8 cellular contexts compared by ENCODE assay signal in genomic region chr1:37474051-37474696, GRCh38. TPM values are rescaled to one million over a fixed set of nuclear protein-coding genes. Genes with fewer than 3 reads are reported as not detected.
A peak's percentile ranks its signal among the peaks of the same experiment; 100 is the strongest.
DNase-seq lines count a peak whose midpoint lies in the region; ATAC-seq and TF ChIP-seq lines count a peak whose summit lies in the region.

Gene ZC3H12A (plus strand): TSS chr1:37474580. CDS start chr1:37475497, 917 bp downstream.

- ATAC-seq in GM21723 (IDR thresholded peaks at IDR 0.05; ENCODE audit: unreplicated experiment): peak; percentile 42

- H3K27me3 ChIP-seq in neural cell (ENCODE audit: insufficient read depth, low read depth, low read length): peaks cover 6% of the 10 kb centered on the region
- no peaks in the 10 kb centered on the region for H3K27me3 ChIP-seq in stomach

- TF ChIP-seq RAD21 in neural cell (conservative IDR thresholded peaks at IDR 0.05): peak; percentile 30

- no peak within 1 kb of the TSS for H2AFZ ChIP-seq in neural cell (ENCODE audit: low read depth, low read length)

- no peak within 1 kb of the TSS for H3K4me2 ChIP-seq in neural cell (ENCODE audit: low read length)

- no peaks in the 10 kb centered on the region for H3K79me2 ChIP-seq in neural cell (replicated peaks; ENCODE audit: insufficient read depth, low read length)

- H4K20me1 ChIP-seq in neural cell (ENCODE audit: insufficient read depth): no peaks in the 10 kb centered on the region

- H3K36me3 ChIP-seq in neural cell (ENCODE audit: insufficient read depth, low read length) (no peaks in the 10 kb centered on the region), stomach (peaks cover 6 to 25% (median 16%) of the 10 kb centered on the region in 4 donors)

- DNase-seq in DMS153 (lab: John Stamatoyannopoulos, UW) (peak; percentile 82), Kasumi-1 (lab: John Stamatoyannopoulos, UW) (peak; percentile 58 to 70), SHP77 (lab: John Stamatoyannopoulos, UW) (peak; percentile 63 to 75), fibroblast of villous mesenchyme (ENCODE audit: low read depth) (peak; percentile 92), stomach (peak; percentile 96)
- peak; percentile 97 for DNase-seq in activated effector memory CD4-positive, alpha-beta T cell treated with anti-CD3 and anti-CD28 coated beads, Interleukin-2, amount 50 U/mL, for 16 hours

- peaks cover 71 to 79% (median 75%) of the 10 kb centered on the region in 4 donors for H3K4me1 ChIP-seq in stomach

- H3K27ac ChIP-seq in neural cell (ENCODE audit: low read length) (no peak within 1 kb of the TSS), stomach (peak within 1 kb of the TSS; percentile 93 to 99 (median 97))

- 0 to 2% (median 1%) methylated on average over 12 to 78 of the region's 78 CpGs for WGBS in stomach, 5 donors

- TF ChIP-seq CTCF in fibroblast of villous mesenchyme (IDR thresholded peaks at IDR 0.05; ENCODE audit: insufficient read depth, low read depth, low read length) (no peak), neural cell (IDR thresholded peaks at IDR 0.05; ENCODE audit: poor library complexity, severe bottlenecking) (no peak), stomach (IDR thresholded peaks at IDR 0.05) (no peak)

- H3K9ac ChIP-seq in neural cell (ENCODE audit: low read length): peak within 1 kb of the TSS; percentile 54

- TF ChIP-seq POLR2A in stomach (IDR thresholded peaks at IDR 0.05): peak in 1 of 4 donors; percentile 52

- no peaks in the 10 kb centered on the region for H3K9me2 ChIP-seq in neural cell (ENCODE audit: insufficient read depth, low read length)

- no peaks in the 10 kb centered on the region for H3K9me3 ChIP-seq in neural cell (ENCODE audit: low read length)
- H3K9me3 ChIP-seq in stomach: no peaks in the 10 kb centered on the region

- H3K4me3 ChIP-seq in fibroblast of villous mesenchyme (ENCODE audit: low read depth, low read length) (peak within 1 kb of the TSS; percentile 81), neural cell (ENCODE audit: low read length) (peak within 1 kb of the TSS; percentile 69), stomach (peak within 1 kb of the TSS; percentile 58 to 93 (median 87))

- H3F3A ChIP-seq in neural cell (ENCODE audit: insufficient read depth, low read length, poor library complexity, severe bottlenecking): no peaks in the 10 kb centered on the region

- intact Hi-C loops in stomach (cut with DNase I; ENCODE audit: low total_unique reads): no loop called here

- peak; percentile 33 for TF ChIP-seq EP300 in neural cell (conservative IDR thresholded peaks at IDR 0.05; ENCODE audit: poor library complexity, severe bottlenecking)
- TF ChIP-seq EP300 in stomach (IDR thresholded peaks at IDR 0.05): no peak

TF ChIP-seq in neural cell, 6 proteins besides CTCF, POLR2A, EP300 and RAD21:
- TF ChIP-seq MXI1 (conservative IDR thresholded peaks at IDR 0.05; ENCODE audit: poor library complexity, severe bottlenecking): peak; percentile 50
- no peak for TF ChIP-seq POLR2AphosphoS5 (IDR thresholded peaks at IDR 0.05)

RNA-seq across cellular contexts. Expression of gene ZC3H12A, which starts in this region (rescaled TPM):
- 21.6 and 38.9 TPM in 2 replicates for total RNA-seq in fibroblast of villous mesenchyme
- polyA plus RNA-seq in neural cell: 0.20 TPM in 1 of 2 replicates, not detected in the other
- polyA minus RNA-seq in neural cell: 0.24 TPM in 1 of 2 replicates, not detected in the other
- 10 to 100 TPM in 4 of 5 donors, 1 to 10 TPM in 1; 8.4 to 89.3 (median 38.4) TPM for total RNA-seq in stomach
- polyA plus RNA-seq in stomach: 10 to 100 TPM; 15.8 to 35.9 (median 22.1) TPM

Comparison
In these comparisons a context has a peak if more than half of its experiments do, and no peak if none do; other contexts are left out.
1. RNA of gene ZC3H12A (polyA plus RNA-seq): 15.8 to 35.9 TPM in stomach; 0.20 TPM in neural cell; every median in the first group is over 10 times any median in the second.
2. Peak in every context shown above with its lines, with median percentiles within 50 percentile points of each other: DNase-seq and H3K4me3 ChIP-seq.